Comparison of ENCODE assay signal across 9 cellular contexts in genomic region chr19:51020988-51021651, GRCh38. TPM values are rescaled to one million over a fixed set of nuclear protein-coding genes. Genes with fewer than 3 reads are reported as not detected.
DNase-seq lines count a peak whose midpoint lies in the region; ATAC-seq and TF ChIP-seq lines count a peak whose summit lies in the region.
"Had no signal": no experiment of that assay in that cellular context is flagged by ENCODE, and none has a peak within 500 bp of the region (broad histone marks: within the 10 kb centered on the region; RNA-seq: fewer than 3 reads in every experiment).

No MANE protein-coding gene starts in this region.

- no peak overlapping the region for H3K27ac Mint-ChIP-seq in activated CD4-positive, alpha-beta T cell treated with anti-CD3 and anti-CD28 coated beads for 36 hours
- H3K27ac Mint-ChIP-seq: activated naive CD4-positive, alpha-beta T cell treated with anti-CD3 and anti-CD28 coated beads, Interleukin-2, amount 50 U/mL, for 24 hours had no signal

- H3K4me3 ChIP-seq in WI38 (ENCODE audit: low read depth, low read length): no peak overlapping the region
- no peak overlapping the region for H3K4me3 ChIP-seq in right cardiac atrium (ENCODE audit: low read length)
- H3K4me3 ChIP-seq in stomach: no peak overlapping the region

- POLR2A ChIA-PET in activated CD4-positive, alpha-beta T cell treated with anti-CD3 and anti-CD28 coated beads for 36 hours (lab: Charles Lee): no interaction called here

- TF ChIP-seq EP300 in stomach (IDR thresholded peaks at IDR 0.05): no peak

- CTCF ChIA-PET in activated CD4-positive, alpha-beta T cell treated with anti-CD3 and anti-CD28 coated beads for 36 hours (lab: Charles Lee): interaction anchor here (0.6 to 1.9 kb wide), 7 partner anchors 29 to 310 kb away, joined by 3 to 10 read pairs (median 3); no protein-coding TSS in a partner anchor

- no peaks in the 10 kb centered on the region for H3K9me3 ChIP-seq in right cardiac atrium (ENCODE audit: control insufficient read depth, low read length)
- H3K9me3 ChIP-seq in stomach: no peaks in the 10 kb centered on the region

- ATAC-seq in activated CD4-positive, alpha-beta T cell treated with anti-CD3 and anti-CD28 coated beads for 36 hours: peak; percentile 43
- peak; percentile 21 to 28 for ATAC-seq in right cardiac atrium
- no peak for ATAC-seq in HG02973 (IDR thresholded peaks at IDR 0.05; ENCODE audit: unreplicated experiment)

- peak; percentile 63 for TF ChIP-seq CTCF in WI38 (IDR thresholded peaks at IDR 0.05; ENCODE audit: low read depth, low read length)
- TF ChIP-seq CTCF in stomach (IDR thresholded peaks at IDR 0.05): peak in 5 of 7 experiments; percentile 27 to 75 (median 46)

- intact Hi-C loops in activated CD4-positive, alpha-beta T cell treated with anti-CD3 and anti-CD28 coated beads for 36 hours (cut with DNase I, micrococcal nuclease): loop anchor here in 1 of 2 experiments (1.0 kb wide), 2 partner anchors 73 to 148 kb away; no protein-coding TSS in a partner anchor
- intact Hi-C loops in right cardiac atrium (cut with DNase I): loop anchor here in 3 of 4 donors (2.0 to 10.0 kb wide), 3 partner anchors 72 to 144 kb away; no protein-coding TSS in a partner anchor
- intact Hi-C loops in stomach (cut with DNase I; ENCODE audit: low total_unique reads): no loop called here

- H3K4me1 Mint-ChIP-seq in activated CD4-positive, alpha-beta T cell treated with anti-CD3 and anti-CD28 coated beads for 36 hours: peaks cover 18% of the 10 kb centered on the region

- H3K4me1 ChIP-seq in right cardiac atrium (ENCODE audit: control insufficient read depth, insufficient read depth, low read length) (peaks cover 4% of the 10 kb centered on the region), stomach (peaks cover 27 to 59% (median 48%) of the 10 kb centered on the region in 4 donors)

- no peaks in the 10 kb centered on the region for H3K36me3 ChIP-seq in stomach

- H3K36me3 Mint-ChIP-seq in activated CD4-positive, alpha-beta T cell treated with anti-CD3 and anti-CD28 coated beads for 36 hours (ENCODE audit: low read depth): no peaks in the 10 kb centered on the region

- H3K27ac ChIP-seq in right cardiac atrium (ENCODE audit: low read length) (no peak overlapping the region), stomach (peak overlapping the region in 1 of 5 donors; percentile 46)

- no peak overlapping the region for H3K4me3 Mint-ChIP-seq in activated CD4-positive, alpha-beta T cell treated with anti-CD3 and anti-CD28 coated beads for 36 hours
- H3K4me3 Mint-ChIP-seq: activated naive CD4-positive, alpha-beta T cell treated with anti-CD3 and anti-CD28 coated beads, Interleukin-2, amount 50 U/mL, for 24 hours had no signal

- WGBS in right cardiac atrium: 35% methylated on average over 7 of the region's 7 CpGs
- WGBS in stomach, 5 donors: 28 to 33% (median 30%) methylated on average over 7 of the region's 7 CpGs

- peak; percentile 41 for DNase-seq in activated CD4-positive, alpha-beta T cell treated with anti-CD3 and anti-CD28 coated beads for 36 hours
- no peak for DNase-seq in activated CD4-positive, alpha-beta T cell treated with anti-CD3 and anti-CD28 coated beads, Interleukin-2, amount 50 U/mL, for 1 hour
- DNase-seq in NAMALWA (ENCODE audit: low spot score): peak; percentile 58
- no peak for DNase-seq in right cardiac atrium
- DNase-seq in stomach: peak; percentile 34
- DNase-seq in ecto neural progenitor cell (ENCODE audit: low spot score): no peak

- H3K27me3 ChIP-seq in right cardiac atrium (ENCODE audit: control insufficient read depth, insufficient read depth) (no peaks in the 10 kb centered on the region), stomach (peaks cover 8 to 82% (median 32%) of the 10 kb centered on the region in 3 donors)

- peaks cover 43% of the 10 kb centered on the region for H3K27me3 Mint-ChIP-seq in activated CD4-positive, alpha-beta T cell treated with anti-CD3 and anti-CD28 coated beads for 36 hours

- TF ChIP-seq POLR2A in stomach (IDR thresholded peaks at IDR 0.05): no peak

- no peaks in the 10 kb centered on the region for H3K9me3 Mint-ChIP-seq in activated CD4-positive, alpha-beta T cell treated with anti-CD3 and anti-CD28 coated beads for 36 hours (ENCODE audit: low read depth)
- H3K9me3 Mint-ChIP-seq: activated naive CD4-positive, alpha-beta T cell treated with anti-CD3 and anti-CD28 coated beads, Interleukin-2, amount 50 U/mL, for 24 hours had no signal

RNA-seq across cellular contexts. Expression of gene KLK10, which starts 1.6 kb away (rescaled TPM):
- not detected for total RNA-seq in activated CD4-positive, alpha-beta T cell treated with anti-CD3 and anti-CD28 coated beads for 36 hours
- under 1 TPM in 3 of 4 donors, not detected in 1; 0.48 to 0.89 (median 0.50) TPM for total RNA-seq in right cardiac atrium
- 0.48 TPM for polyA plus RNA-seq in right cardiac atrium
- total RNA-seq in stomach: 1 to 10 TPM in 1 of 5 donors, not detected in 4; 1.3 TPM
- polyA plus RNA-seq in stomach: 10 to 100 TPM in 1 of 3 donors, 1 to 10 TPM in 2; 2.1 to 62.7 (median 3.8) TPM

RNA-seq across cellular contexts. Expression of gene KLK11, which starts 5.3 kb away (rescaled TPM):
- not detected for total RNA-seq in activated CD4-positive, alpha-beta T cell treated with anti-CD3 and anti-CD28 coated beads for 36 hours
- total RNA-seq in right cardiac atrium (under 1 TPM in 3 of 4 donors, not detected in 1; 0.50 to 0.69 (median 0.50) TPM), stomach (100 to 1,000 TPM in 1 of 5 donors, 10 to 100 TPM in 2, 1 to 10 TPM in 1, not detected in 1; 1.8 to 128 (median 26.0) TPM)
- polyA plus RNA-seq in right cardiac atrium (0.14 TPM), stomach (100 to 1,000 TPM in 1 of 3 donors, 10 to 100 TPM in 2; 34.1 to 152 (median 71.8) TPM)

RNA-seq across cellular contexts. Expression of gene KLK12, which starts 13.7 kb away (rescaled TPM):
- total RNA-seq in activated CD4-positive, alpha-beta T cell treated with anti-CD3 and anti-CD28 coated beads for 36 hours: not detected
- total RNA-seq in right cardiac atrium: not detected
- not detected for polyA plus RNA-seq in right cardiac atrium
- total RNA-seq in stomach: not detected
- polyA plus RNA-seq in stomach: 10 to 100 TPM in 1 of 3 donors, 1 to 10 TPM in 1, not detected in 1; 2.0 to 26.5 TPM

RNA-seq across cellular contexts. Expression of gene KLK8, which starts 19.7 kb away (rescaled TPM):
- total RNA-seq in activated CD4-positive, alpha-beta T cell treated with anti-CD3 and anti-CD28 coated beads for 36 hours: not detected
- not detected for total RNA-seq in right cardiac atrium
- polyA plus RNA-seq in right cardiac atrium: 0.07 TPM
- not detected for total RNA-seq in stomach
- 100 to 1,000 TPM in 1 of 3 donors, not detected in 2; 116 TPM for polyA plus RNA-seq in stomach

RNA-seq across cellular contexts. Expression of gene KLK7, which starts 37.4 kb away (rescaled TPM):
- not detected for total RNA-seq in activated CD4-positive, alpha-beta T cell treated with anti-CD3 and anti-CD28 coated beads for 36 hours
- total RNA-seq in right cardiac atrium (not detected), stomach (not detected)
- polyA plus RNA-seq in right cardiac atrium (not detected), stomach (1 to 10 TPM in 1 of 3 donors, not detected in 2; 7.8 TPM)

Comparison
In these comparisons a context has a peak if more than half of its experiments do, and no peak if none do; other contexts are left out.
1. DNase-seq: peak in activated CD4-positive, alpha-beta T cell treated with anti-CD3 and anti-CD28 coated beads for 36 hours (single experiment), NAMALWA (single experiment) and stomach (single experiment); none in activated CD4-positive, alpha-beta T cell treated with anti-CD3 and anti-CD28 coated beads, Interleukin-2, amount 50 U/mL, for 1 hour (single experiment), right cardiac atrium (0 of 3) and ecto neural progenitor cell (single experiment).